Comparison of ENCODE assay signal across 10 cellular contexts in the genomic region with DNA sequence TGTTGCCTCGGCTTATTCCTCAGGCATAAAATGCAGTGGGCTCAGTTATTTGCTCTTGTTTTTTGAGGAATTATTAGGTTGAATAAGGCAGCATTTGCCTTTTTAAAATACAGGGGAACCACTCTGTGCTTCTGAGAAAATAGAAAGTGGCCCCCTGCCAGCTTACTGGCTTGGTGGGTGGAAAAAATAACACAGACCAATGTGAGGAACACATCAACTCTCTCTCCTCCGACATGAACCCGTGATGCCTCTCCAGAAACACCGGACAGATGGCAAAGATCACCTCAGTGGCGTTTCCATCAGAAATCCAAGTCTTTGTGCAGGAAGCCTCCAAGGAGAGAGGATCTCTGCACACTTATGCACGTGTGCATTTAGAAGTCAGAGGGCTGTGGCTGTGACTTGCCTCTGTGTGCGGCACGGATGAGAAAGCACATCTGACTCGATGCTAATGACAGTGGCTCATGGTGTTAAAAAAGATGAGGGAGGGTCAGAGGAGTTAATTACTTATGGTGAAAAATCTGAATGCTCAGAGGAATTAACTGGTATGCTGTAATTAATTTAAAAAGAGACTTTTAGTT.
A peak's percentile ranks its signal among the peaks of the same experiment; 100 is the strongest.
DNase-seq lines count a peak whose midpoint lies in the region; TF ChIP-seq lines count a peak whose summit lies in the region.
"Had no signal": no experiment of that assay in that cellular context is flagged by ENCODE, and none has a peak within 500 bp of the region (broad histone marks: within the 10 kb centered on the region; RNA-seq: fewer than 3 reads in every experiment).

No MANE protein-coding gene starts in this region.

- DNase-seq in activated CD8-positive, alpha-beta memory T cell treated with anti-CD3 and anti-CD28 coated beads for 24 hours = peak; percentile 71
- DNase-seq in activated CD8-positive, alpha-beta memory T cell treated with anti-CD3 and anti-CD28 coated beads, Interleukin-2, amount 50 U/mL, for 48 hours = no peak
- peak; percentile 63 for DNase-seq in astrocyte of the spinal cord (ENCODE audit: low read depth, low spot score)
- DNase-seq in myocyte (ENCODE audit: low read depth) = peak; percentile 71
- DNase-seq in CD1c-positive myeloid dendritic cell (ENCODE audit: extremely low spot score) = no peak
- DNase-seq in OCI-LY7 (ENCODE audit: low spot score) = no peak
- DNase-seq in T1000 (lab: John Stamatoyannopoulos, UW) = no peak
- DNase-seq: NK-92 treated with Interleukin-12 subunit alpha and Interleukin-12 subunit beta, amount 100 ng/mL, for 24 hours had no signal

- H3K79me2 ChIP-seq in OCI-LY7 (ENCODE audit: insufficient read depth, low read depth, low read length) = no peaks in the 10 kb centered on the region

- CTCF ChIA-PET in OCI-LY7 (lab: Charles Lee; ENCODE audit: unreplicated experiment) = no interaction called here

- intact Hi-C loops in OCI-LY7 (cut with micrococcal nuclease; ENCODE audit: unreplicated experiment) = no loop called here

- no TSS peak for BruUV-seq in OCI-LY7 (replicated peaks; lab: Mats Ljungman, UMichigan)

- H3K36me3 ChIP-seq in stomach smooth muscle (ENCODE audit: control insufficient read depth in 2 of 2, insufficient read depth in 2 of 2, low read length in 2 of 2) (no peaks in the 10 kb centered on the region), OCI-LY7 (ENCODE audit: insufficient read depth, low read length) (no peaks in the 10 kb centered on the region)
- H3K36me3 ChIP-seq: ovary had no signal

- no peaks in the 10 kb centered on the region for H3K27me3 ChIP-seq in stomach smooth muscle (ENCODE audit: control insufficient read depth in 1 of 2, insufficient read depth in 2 of 2, low read length in 2 of 2)
- H3K27me3 ChIP-seq: ovary had no signal

- no peaks in the 10 kb centered on the region for H3K9me2 ChIP-seq in OCI-LY7 (ENCODE audit: insufficient read depth, low read length)

- H3K4me3 ChIP-seq in astrocyte of the spinal cord (ENCODE audit: low read depth, low read length) (no peak overlapping the region), stomach smooth muscle (ENCODE audit: low read length in 2 of 2) (peak overlapping the region; percentile 68 to 71), OCI-LY7 (ENCODE audit: low read depth, low read length, poor library complexity, severe bottlenecking) (no peak overlapping the region)
- H3K4me3 ChIP-seq: ovary had no signal

- H3K9ac ChIP-seq in stomach smooth muscle (ENCODE audit: low read length in 2 of 2) = peak overlapping the region in 1 of 2 donors; percentile 14

- H3K27ac ChIP-seq in stomach smooth muscle (ENCODE audit: low read length) (no peak overlapping the region), OCI-LY7 (ENCODE audit: low read depth, low read length, poor library complexity, severe bottlenecking) (no peak overlapping the region)
- H3K27ac ChIP-seq: ovary had no signal

- H4K20me1 ChIP-seq in OCI-LY7 (ENCODE audit: insufficient read depth, low read length) = no peaks in the 10 kb centered on the region

- peaks cover 2% of the 10 kb centered on the region for H3K4me1 ChIP-seq in stomach smooth muscle (ENCODE audit: control insufficient read depth, insufficient read depth, low read length)
- no peaks in the 10 kb centered on the region for H3K4me1 ChIP-seq in OCI-LY7 (ENCODE audit: insufficient read depth, low read length, poor library complexity, severe bottlenecking)

- H2AFZ ChIP-seq in OCI-LY7 (ENCODE audit: low read length) = no peak overlapping the region

- in situ Hi-C loops in astrocyte of the spinal cord (cut with HindIII; ENCODE audit: low sequenced_read_pairs) = no loop called here

- TF ChIP-seq CTCF in astrocyte of the spinal cord (IDR thresholded peaks at IDR 0.05; ENCODE audit: low read depth, low read length) = no peak
- TF ChIP-seq CTCF in OCI-LY7 (conservative IDR thresholded peaks at IDR 0.05; ENCODE audit: low read length) = no peak

- no peak overlapping the region for H3K4me2 ChIP-seq in OCI-LY7 (ENCODE audit: low read length)

- no peaks in the 10 kb centered on the region for H3K9me3 ChIP-seq in stomach smooth muscle (ENCODE audit: control insufficient read depth in 2 of 2, low read length in 2 of 2)
- no peaks in the 10 kb centered on the region for H3K9me3 ChIP-seq in OCI-LY7 (ENCODE audit: low read length)
- H3K9me3 ChIP-seq: ovary had no signal

- POLR2A ChIA-PET in OCI-LY7 (lab: Charles Lee) = no interaction called here

Comparison
In these comparisons a context has a peak if more than half of its experiments do, and no peak if none do; other contexts are left out.
1. DNase-seq: peak in activated CD8-positive, alpha-beta memory T cell treated with anti-CD3 and anti-CD28 coated beads for 24 hours (single experiment), astrocyte of the spinal cord (single experiment) and myocyte (single experiment); none in activated CD8-positive, alpha-beta memory T cell treated with anti-CD3 and anti-CD28 coated beads, Interleukin-2, amount 50 U/mL, for 48 hours (single experiment), CD1c-positive myeloid dendritic cell (single experiment), OCI-LY7 (single experiment) and T1000 (single experiment).
2. H3K4me3 ChIP-seq: peak in stomach smooth muscle (2 of 2); none in astrocyte of the spinal cord (single experiment) and OCI-LY7 (single experiment).